24 cellular contexts compared by ENCODE assay signal in genomic region chr6:166946125-166946524, GRCh38. TPM values are rescaled to one million over a fixed set of nuclear protein-coding genes. Genes with fewer than 3 reads are reported as not detected.
DNase-seq lines count a peak whose midpoint lies in the region; ATAC-seq lines count a peak whose summit lies in the region.
"Had no signal": no experiment of that assay in that cellular context is flagged by ENCODE, and none has a peak within 500 bp of the region (broad histone marks: within the 10 kb centered on the region; RNA-seq: fewer than 3 reads in every experiment).

No MANE protein-coding gene starts in this region.

- H3K4me1 Mint-ChIP-seq in activated CD8-positive, alpha-beta memory T cell treated with anti-CD3 and anti-CD28 coated beads, Interleukin-2, amount 10 ng/mL, durations not matched to agents 7 days and 5 days: peaks cover 18% of the 10 kb centered on the region
- peaks cover 22 to 37% of the 10 kb centered on the region in 2 donors for H3K4me1 Mint-ChIP-seq in stimulated activated naive B cell treated with anti-CD40 and anti-IgM and Interleukin-4, amounts not matched to agents 10 μg/mL and 1 μg/mL and 100 μg/mL, for 72 hours

- intact Hi-C loops in right cardiac atrium (cut with DNase I) (no loop called here), Right ventricle myocardium inferior (cut with DNase I) (no loop called here)

- H3K4me3 ChIP-seq in right cardiac atrium (ENCODE audit: low read length): no peak overlapping the region
- H3K4me3 ChIP-seq: BLaER1, GM23248, SJCRH30 had no signal

- H3K27me3 ChIP-seq in right cardiac atrium (ENCODE audit: control insufficient read depth, insufficient read depth): no peaks in the 10 kb centered on the region
- H3K27me3 ChIP-seq: BLaER1, SJCRH30 had no signal

- no peak overlapping the region for H3K27ac Mint-ChIP-seq in activated CD8-positive, alpha-beta memory T cell treated with anti-CD3 and anti-CD28 coated beads, Interleukin-2, amount 10 ng/mL, durations not matched to agents 7 days and 5 days
- H3K27ac Mint-ChIP-seq in stimulated activated naive B cell treated with anti-CD40 and anti-IgM and Interleukin-4, amounts not matched to agents 10 μg/mL and 1 μg/mL and 100 μg/mL, for 72 hours: peak overlapping the region; percentile 31

- no peaks in the 10 kb centered on the region for H3K9me3 ChIP-seq in right cardiac atrium (ENCODE audit: control insufficient read depth, low read length)
- H3K9me3 ChIP-seq: BLaER1, SJCRH30 had no signal

- H3K4me1 ChIP-seq in right cardiac atrium (ENCODE audit: control insufficient read depth, insufficient read depth, low read length): no peaks in the 10 kb centered on the region

- CTCF ChIA-PET in activated CD8-positive, alpha-beta memory T cell treated with anti-CD3 and anti-CD28 coated beads, Interleukin-2, amount 10 ng/mL, durations not matched to agents 7 days and 5 days (lab: Charles Lee): no interaction called here

- H3K27ac ChIP-seq in right cardiac atrium (ENCODE audit: low read length): no peak overlapping the region
- H3K27ac ChIP-seq: BLaER1, GM23248, HL-60, SJCRH30 had no signal

- no peak for ATAC-seq in activated CD8-positive, alpha-beta memory T cell treated with anti-CD3 and anti-CD28 coated beads, Interleukin-2, amount 10 ng/mL, durations not matched to agents 7 days and 5 days
- no peak for ATAC-seq in right cardiac atrium
- no peak for ATAC-seq in Right ventricle myocardium inferior
- ATAC-seq in left lobe of liver: no peak
- no peak for ATAC-seq in stimulated activated naive B cell treated with anti-CD40 and anti-IgM and Interleukin-4, amounts not matched to agents 10 μg/mL and 1 μg/mL and 100 μg/mL, for 72 hours (replicated peaks)
- ATAC-seq in GM18520 (IDR thresholded peaks at IDR 0.05; ENCODE audit: unreplicated experiment): no peak
- ATAC-seq: PC-3 had no signal

- 95% methylated on average over 16 of the region's 16 CpGs for WGBS in right cardiac atrium

- peak; percentile 23 for DNase-seq in activated CD8-positive, alpha-beta memory T cell treated with anti-CD3 and anti-CD28 coated beads, Interleukin-2, amount 50 U/mL, for 48 hours
- DNase-seq in activated CD8-positive, alpha-beta memory T cell treated with anti-CD3 and anti-CD28 coated beads, Interleukin-2, amount 10 ng/mL, durations not matched to agents 7 days and 5 days: no peak
- DNase-seq in right cardiac atrium: peak in 2 of 3 donors; percentile 22 to 49
- no peak for DNase-seq in Right ventricle myocardium inferior (ENCODE audit: missing footprints)
- DNase-seq in left lobe of liver (ENCODE audit: low spot score): peak; percentile 28
- no peak for DNase-seq in stimulated activated naive B cell treated with anti-CD40 and anti-IgM and Interleukin-4, amounts not matched to agents 10 μg/mL and 1 μg/mL and 100 μg/mL, for 72 hours
- no peak for DNase-seq in stimulated activated naive CD4-positive, alpha-beta T cell treated with Interleukin-2 at 50 U/mL for 16 hours (lab: John Stamatoyannopoulos, UW)
- DNase-seq: CD4-positive, CD25-positive, alpha-beta regulatory T cell; DMS53; GM23248; H7; NCI-H1048; NCI-H1417; NCI-H1694; NCI-H2029 treated with DMSO at 0.1 percent for 48 hours; NCI-H446 treated with DMSO at 0.1 percent for 48 hours; NCI-H526; NCI-H82; NK-92 treated with Interleukin-12 subunit alpha and Interleukin-12 subunit beta, amount 100 ng/mL, for 24 hours; PC-3; SJCRH30 had no signal

- no peak overlapping the region for H3K4me3 Mint-ChIP-seq in activated CD8-positive, alpha-beta memory T cell treated with anti-CD3 and anti-CD28 coated beads, Interleukin-2, amount 10 ng/mL, durations not matched to agents 7 days and 5 days
- H3K4me3 Mint-ChIP-seq in stimulated activated naive B cell treated with anti-CD40 and anti-IgM and Interleukin-4, amounts not matched to agents 10 μg/mL and 1 μg/mL and 100 μg/mL, for 72 hours: no peak overlapping the region

- no peaks in the 10 kb centered on the region for H3K9me3 Mint-ChIP-seq in activated CD8-positive, alpha-beta memory T cell treated with anti-CD3 and anti-CD28 coated beads, Interleukin-2, amount 10 ng/mL, durations not matched to agents 7 days and 5 days (ENCODE audit: low read depth)
- H3K9me3 Mint-ChIP-seq in stimulated activated naive B cell treated with anti-CD40 and anti-IgM and Interleukin-4, amounts not matched to agents 10 μg/mL and 1 μg/mL and 100 μg/mL, for 72 hours: no peaks in the 10 kb centered on the region

- no peaks in the 10 kb centered on the region for H3K27me3 Mint-ChIP-seq in activated CD8-positive, alpha-beta memory T cell treated with anti-CD3 and anti-CD28 coated beads, Interleukin-2, amount 10 ng/mL, durations not matched to agents 7 days and 5 days
- no peaks in the 10 kb centered on the region for H3K27me3 Mint-ChIP-seq in stimulated activated naive B cell treated with anti-CD40 and anti-IgM and Interleukin-4, amounts not matched to agents 10 μg/mL and 1 μg/mL and 100 μg/mL, for 72 hours
- H3K27me3 Mint-ChIP-seq: CD4-positive, CD25-positive, alpha-beta regulatory T cell had no signal

- H3K36me3 Mint-ChIP-seq in activated CD8-positive, alpha-beta memory T cell treated with anti-CD3 and anti-CD28 coated beads, Interleukin-2, amount 10 ng/mL, durations not matched to agents 7 days and 5 days: peaks cover 6% of the 10 kb centered on the region
- peaks cover 22 to 31% of the 10 kb centered on the region in 2 donors for H3K36me3 Mint-ChIP-seq in stimulated activated naive B cell treated with anti-CD40 and anti-IgM and Interleukin-4, amounts not matched to agents 10 μg/mL and 1 μg/mL and 100 μg/mL, for 72 hours

RNA-seq across cellular contexts. Expression of gene RNASET2, which starts 10.2 kb away (rescaled TPM):
- 10 to 100 TPM; 28.8 to 46.6 TPM for total RNA-seq in activated CD8-positive, alpha-beta memory T cell treated with anti-CD3 and anti-CD28 coated beads, Interleukin-2, amount 10 ng/mL, durations not matched to agents 7 days and 5 days
- 10 to 100 TPM; 19.4 to 27.2 (median 22.9) TPM for total RNA-seq in right cardiac atrium
- 21.6 TPM for polyA plus RNA-seq in right cardiac atrium
- 16.4 TPM for total RNA-seq in Right ventricle myocardium inferior
- 22.3 TPM for total RNA-seq in left lobe of liver

RNA-seq across cellular contexts. Expression of gene CEP43, which starts 53.1 kb away (rescaled TPM):
- 10 to 100 TPM; 28.2 to 35.6 TPM for total RNA-seq in activated CD8-positive, alpha-beta memory T cell treated with anti-CD3 and anti-CD28 coated beads, Interleukin-2, amount 10 ng/mL, durations not matched to agents 7 days and 5 days
- total RNA-seq in right cardiac atrium (10 to 100 TPM in 2 of 4 donors, 1 to 10 TPM in 2; 9.0 to 10.7 (median 9.7) TPM), Right ventricle myocardium inferior (10.8 TPM), left lobe of liver (17.7 TPM)
- 6.5 TPM for polyA plus RNA-seq in right cardiac atrium

Comparison
In these comparisons a context has a peak if more than half of its experiments do, and no peak if none do; other contexts are left out.
1. DNase-seq: peak in activated CD8-positive, alpha-beta memory T cell treated with anti-CD3 and anti-CD28 coated beads, Interleukin-2, amount 50 U/mL, for 48 hours (single experiment), right cardiac atrium (2 of 3) and left lobe of liver (single experiment); none in activated CD8-positive, alpha-beta memory T cell treated with anti-CD3 and anti-CD28 coated beads, Interleukin-2, amount 10 ng/mL, durations not matched to agents 7 days and 5 days (single experiment), Right ventricle myocardium inferior (single experiment), stimulated activated naive B cell treated with anti-CD40 and anti-IgM and Interleukin-4, amounts not matched to agents 10 μg/mL and 1 μg/mL and 100 μg/mL, for 72 hours (single experiment) and stimulated activated naive CD4-positive, alpha-beta T cell treated with Interleukin-2 at 50 U/mL for 16 hours (single experiment).